In genomic region chr10:28240400-28240799, GRCh38 we compare ENCODE assay signal across 3 cellular contexts.
TF ChIP-seq lines count a peak whose summit lies in the region.

No MANE protein-coding gene starts in this region.

TF ChIP-seq in A549, 52 proteins besides CTCF, POLR2A, EP300 and RAD21 (continued from another document):
- TF ChIP-seq MAFK (IDR thresholded peaks at IDR 0.05; ENCODE audit: partially characterized antibody): peak; percentile 96

TF ChIP-seq in HCT116, 20 proteins besides CTCF, POLR2A, EP300 and RAD21:
- no peak for TF ChIP-seq ZBTB33 (IDR thresholded peaks at IDR 0.05; ENCODE audit: extremely low read depth, insufficient replicate concordance, low read length)
- no peak for TF ChIP-seq ATF3 (IDR thresholded peaks at IDR 0.05)
- TF ChIP-seq SRF (IDR thresholded peaks at IDR 0.05; ENCODE audit: low read depth): no peak
- TF ChIP-seq TCF7L2 (IDR thresholded peaks at IDR 0.05; ENCODE audit: borderline replicate concordance, extremely low read depth, insufficient read depth, insufficient read length): no peak
- no peak for TF ChIP-seq JUND (IDR thresholded peaks at IDR 0.05)
- no peak for TF ChIP-seq YY1 (IDR thresholded peaks at IDR 0.05; ENCODE audit: extremely low read depth, insufficient replicate concordance, low read depth, low read length)
- no peak for TF ChIP-seq MAX (IDR thresholded peaks at IDR 0.05)
- no peak for TF ChIP-seq EZH2 (IDR thresholded peaks at IDR 0.05)
- TF ChIP-seq POLR2AphosphoS5 (IDR thresholded peaks at IDR 0.05; ENCODE audit: low read depth, low read length): no peak
- TF ChIP-seq ZNF274 (IDR thresholded peaks at IDR 0.05; ENCODE audit: low read depth, low read length): no peak
- TF ChIP-seq EGR1 (IDR thresholded peaks at IDR 0.05; ENCODE audit: low read depth): no peak
- no peak for TF ChIP-seq CEBPB (IDR thresholded peaks at IDR 0.05; ENCODE audit: low read depth)
- no peak for TF ChIP-seq ZFX (IDR thresholded peaks at IDR 0.05)
- TF ChIP-seq SIN3A (IDR thresholded peaks at IDR 0.05; ENCODE audit: low read depth): no peak
- no peak for TF ChIP-seq REST (IDR thresholded peaks at IDR 0.05; ENCODE audit: low read depth)
- TF ChIP-seq CBX3 (IDR thresholded peaks at IDR 0.05; ENCODE audit: low read depth): no peak
- TF ChIP-seq SP1 (IDR thresholded peaks at IDR 0.05; ENCODE audit: low read depth): no peak
- TF ChIP-seq FOSL1 (IDR thresholded peaks at IDR 0.05; ENCODE audit: low read depth): no peak

TF ChIP-seq in H1, 55 proteins besides CTCF, POLR2A, EP300 and RAD21 (continued from another document):
- TF ChIP-seq KDM4A (IDR thresholded peaks at IDR 0.05; ENCODE audit: low read depth, low read length, severe bottlenecking) (no peak), SIRT6 (IDR thresholded peaks at IDR 0.05; ENCODE audit: low read length) (no peak), EZH2 (IDR thresholded peaks at IDR 0.05; ENCODE audit: low read depth, low read length, severe bottlenecking) (no peak), GABPA (IDR thresholded peaks at IDR 0.05; ENCODE audit: borderline replicate concordance, insufficient read depth, low read length) (no peak), BACH1 (IDR thresholded peaks at IDR 0.05; ENCODE audit: low read length) (no peak), MAFK (IDR thresholded peaks at IDR 0.05; ENCODE audit: low read depth, low read length) (peak; percentile 95)
TF ChIP-seq in H1: peak in this region for 1.
